In genomic region chr6:10747251-10747972, GRCh38 we compare ENCODE assay signal across 8 cellular contexts. TPM values are rescaled to one million over a fixed set of nuclear protein-coding genes. Genes with fewer than 3 reads are reported as not detected.
DNase-seq lines count a peak whose midpoint lies in the region; ATAC-seq and TF ChIP-seq lines count a peak whose summit lies in the region.

TMEM14B (plus strand) TSS chr6:10747805; CDS start chr6:10749246, 1,441 bp downstream.

- TF ChIP-seq CTCF in left lung (IDR thresholded peaks at IDR 0.05), result no peak

- no peaks in the 10 kb centered on the region for H3K9me3 ChIP-seq in BLaER1 treated with 17β-estradiol and CSF1 and Interleukin-3, amounts not matched to agents 10 nM and 100 nM (replicated peaks in 1 of 11)
- H3K9me3 ChIP-seq in left lung, result no peaks in the 10 kb centered on the region

- peak within 1 kb of the TSS; percentile 82 to 91 (median 87) for H3K9ac ChIP-seq in BLaER1 treated with 17β-estradiol and CSF1 and Interleukin-3, amounts not matched to agents 10 nM and 100 nM

- H3K36me3 Mint-ChIP-seq in dendritic cell treated with granulocyte-macrophage colony-stimulating factor and Interleukin-4, amounts not matched to agents 40 ng/mL and 50 ng/mL, for 4 days (ENCODE audit: low read depth), result peaks cover 38% of the 10 kb centered on the region

- ATAC-seq in GM19351 (IDR thresholded peaks at IDR 0.05; ENCODE audit: unreplicated experiment), result peak; percentile 94
- ATAC-seq in HG03521 (IDR thresholded peaks at IDR 0.05; ENCODE audit: unreplicated experiment), result peak; percentile 94
- peak; percentile 99 for ATAC-seq in left lung

- peak within 1 kb of the TSS; percentile 87 for H3K4me3 Mint-ChIP-seq in dendritic cell treated with granulocyte-macrophage colony-stimulating factor and Interleukin-4, amounts not matched to agents 40 ng/mL and 50 ng/mL, for 4 days

- H3K4me1 Mint-ChIP-seq in dendritic cell treated with granulocyte-macrophage colony-stimulating factor and Interleukin-4, amounts not matched to agents 40 ng/mL and 50 ng/mL, for 4 days (ENCODE audit: low read depth), result peaks cover 34% of the 10 kb centered on the region

- H3K4me2 ChIP-seq in BLaER1 treated with 17β-estradiol and CSF1 and Interleukin-3, amounts not matched to agents 10 nM and 100 nM, result peak within 1 kb of the TSS; percentile 83 to 98 (median 96)

- H3K27ac ChIP-seq in BLaER1 treated with 17β-estradiol and CSF1 and Interleukin-3, amounts not matched to agents 10 nM and 100 nM, result peak within 1 kb of the TSS; percentile 71 to 87 (median 82); a peak in 21 of 22 replicates
- peak within 1 kb of the TSS; percentile 66 to 84 for H3K27ac ChIP-seq in left lung

- peak within 1 kb of the TSS; percentile 71 to 90 (median 80) for H3K4me3 ChIP-seq in BLaER1 treated with 17β-estradiol and CSF1 and Interleukin-3, amounts not matched to agents 10 nM and 100 nM
- peak within 1 kb of the TSS; percentile 59 to 69 for H3K4me3 ChIP-seq in left lung

- H3K4me1 ChIP-seq in BLaER1 treated with 17β-estradiol and CSF1 and Interleukin-3, amounts not matched to agents 10 nM and 100 nM, result peaks cover 28 to 37% (median 32%) of the 10 kb centered on the region in 10 experiments
- peaks cover 8 to 30% of the 10 kb centered on the region in 2 donors for H3K4me1 ChIP-seq in left lung

- peak; percentile 99 for DNase-seq in NCI-H748 (lab: John Stamatoyannopoulos, UW; ENCODE audit: unreplicated experiment)
- peak; percentile 99 for DNase-seq in activated CD4-positive, alpha-beta T cell treated with anti-CD3 and anti-CD28 coated beads, Interleukin-2, amount 50 U/mL, for 24 hours (ENCODE audit: low read depth in 1 of 2, low spot score in 1 of 2)
- peak; percentile 100 for DNase-seq in left lung
- peak; percentile 100 for DNase-seq in stimulated activated CD4-positive, alpha-beta T cell treated with anti-CD3 and anti-CD28 coated beads, Interleukin-4, amount 100 ng/mL, for 1 hour

- H3K27me3 Mint-ChIP-seq in dendritic cell treated with granulocyte-macrophage colony-stimulating factor and Interleukin-4, amounts not matched to agents 40 ng/mL and 50 ng/mL, for 4 days, result no peaks in the 10 kb centered on the region

- H3K36me3 ChIP-seq in BLaER1 treated with 17β-estradiol and CSF1 and Interleukin-3, amounts not matched to agents 10 nM and 100 nM, result peaks cover 23 to 36% (median 33%) of the 10 kb centered on the region in 11 experiments
- H3K36me3 ChIP-seq in left lung, result peaks cover 0 to 16% of the 10 kb centered on the region in 2 donors

- H3K27ac Mint-ChIP-seq in dendritic cell treated with granulocyte-macrophage colony-stimulating factor and Interleukin-4, amounts not matched to agents 40 ng/mL and 50 ng/mL, for 4 days, result peak within 1 kb of the TSS; percentile 92

- H3K27me3 ChIP-seq in BLaER1 treated with 17β-estradiol and CSF1 and Interleukin-3, amounts not matched to agents 10 nM and 100 nM, result no peaks in the 10 kb centered on the region
- no peaks in the 10 kb centered on the region for H3K27me3 ChIP-seq in left lung

- intact Hi-C loops in dendritic cell treated with granulocyte-macrophage colony-stimulating factor and Interleukin-4, amounts not matched to agents 40 ng/mL and 50 ng/mL, for 4 days (cut with micrococcal nuclease), result loop anchor here (1.0 kb wide), 2 partner anchors 24 to 53 kb away; partner anchors contain the start of genes C6orf52, PAK1IP1 and TMEM14C
- intact Hi-C loops in left lung (cut with DNase I), result no loop called here

- H3K9me3 Mint-ChIP-seq in dendritic cell treated with granulocyte-macrophage colony-stimulating factor and Interleukin-4, amounts not matched to agents 40 ng/mL and 50 ng/mL, for 4 days, result no peaks in the 10 kb centered on the region

- peaks cover 0 to 21% (median 2%) of the 10 kb centered on the region in 11 experiments; a peak in 11 of 22 replicates for H4K20me1 ChIP-seq in BLaER1 treated with 17β-estradiol and CSF1 and Interleukin-3, amounts not matched to agents 10 nM and 100 nM

RNA-seq across cellular contexts. Expression of gene TMEM14B, which starts in this region (rescaled TPM):
- 10 to 100 TPM; 71.1 to 74.8 TPM for total RNA-seq in left lung

Comparison
In these comparisons a context has a peak if more than half of its experiments do, and no peak if none do; other contexts are left out.
1. Peak in every context shown above with its lines: DNase-seq, ATAC-seq, H3K4me3 ChIP-seq and H3K27ac ChIP-seq.